Comparison of ENCODE assay signal across 23 cellular contexts in the genomic region with DNA sequence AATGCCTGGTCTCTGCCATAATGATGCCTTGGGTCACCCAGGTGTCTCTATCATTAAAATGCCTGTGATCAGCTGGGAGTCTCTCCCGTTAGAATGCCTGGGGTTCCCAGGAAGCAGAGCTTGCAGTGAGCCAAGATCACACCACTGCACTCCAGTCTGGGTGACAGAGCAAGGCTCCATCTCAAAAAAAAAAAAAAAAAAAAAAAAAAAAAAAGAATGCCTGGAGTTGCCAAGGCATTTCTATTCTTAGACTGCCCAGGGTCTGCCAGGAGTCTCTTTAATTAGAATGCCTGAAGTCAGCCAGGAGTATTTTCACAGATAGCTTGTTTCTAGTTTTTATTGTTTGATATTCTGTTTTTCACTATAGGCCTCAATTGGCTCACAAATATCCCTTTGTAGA.
"Had no signal": no experiment of that assay in that cellular context is flagged by ENCODE, and none has a peak within 500 bp of the region (broad histone marks: within the 10 kb centered on the region; RNA-seq: fewer than 3 reads in every experiment).

No MANE protein-coding gene starts in this region.

- H3K36me3 ChIP-seq: left lung, lower lobe of right lung, neutrophil, sigmoid colon, stomach, thyroid gland, vagina had no signal

- ATAC-seq: effector memory CD8-positive, alpha-beta T cell; left lung; lower lobe of right lung; natural killer cell treated with Interleukin-12 subunit alpha and Interleukin-12 subunit beta and Interleukin-15 and Interleukin-18, amount 100 ng/mL, for 72 hours; stimulated activated effector memory CD8-positive, alpha-beta T cell treated with anti-CD3 and anti-CD28 coated beads, Interleukin-12 subunit alpha, Interleukin-12 subunit beta, amount 100 ng/mL, for 72 hours had no signal

- H3K9ac ChIP-seq: parathyroid adenoma had no signal

- FAIRE-seq: frontal cortex, kidney had no signal

- H3K27ac ChIP-seq: coronary artery, hepatocyte, left lung, lower lobe of right lung, neutrophil, parathyroid adenoma, sigmoid colon, stomach, thyroid gland, vagina had no signal

- H3K9me3 ChIP-seq: neutrophil, thyroid gland had no signal

- H3K4me3 ChIP-seq: coronary artery, hepatocyte, left lung, lower lobe of right lung, sigmoid colon, stomach, thyroid gland, vagina had no signal

- H3K27me3 Mint-ChIP-seq: effector memory CD8-positive, alpha-beta T cell; naive B cell; natural killer cell treated with Interleukin-12 subunit alpha and Interleukin-12 subunit beta and Interleukin-15 and Interleukin-18, amount 100 ng/mL, for 72 hours; progenitor cell of endocrine pancreas had no signal

- DNase-seq: dermis blood vessel endothelial cell; effector memory CD8-positive, alpha-beta T cell; kidney; left lung; lower lobe of right lung; naive B cell; sigmoid colon; stimulated activated CD4-positive, alpha-beta T cell treated with anti-CD3 and anti-CD28 coated beads, Interleukin-2, amount 100 ng/mL, for 24 hours; stimulated activated CD4-positive, alpha-beta T cell treated with anti-CD3 and anti-CD28 coated beads, Interleukin-4, amount 100 ng/mL, for 24 hours; stimulated activated naive CD4-positive, alpha-beta T cell treated with Interleukin-2 at 50 U/mL for 16 hours; stomach; thyroid gland; trophoblast cell had no signal

- H3K27me3 ChIP-seq: hepatocyte, left lung, neutrophil, sigmoid colon, stomach, thyroid gland, vagina had no signal

- H3K36me3 Mint-ChIP-seq: stimulated activated effector memory CD8-positive, alpha-beta T cell treated with anti-CD3 and anti-CD28 coated beads, Interleukin-12 subunit alpha, Interleukin-12 subunit beta, amount 100 ng/mL, for 72 hours had no signal

- H3K4me1 Mint-ChIP-seq: naive B cell; neural crest cell; stimulated activated effector memory CD8-positive, alpha-beta T cell treated with anti-CD3 and anti-CD28 coated beads, Interleukin-12 subunit alpha, Interleukin-12 subunit beta, amount 100 ng/mL, for 72 hours had no signal

- H3K4me1 ChIP-seq: left lung, lower lobe of right lung, parathyroid adenoma, sigmoid colon, stomach, thyroid gland, vagina had no signal

- H3K27ac Mint-ChIP-seq: effector memory CD8-positive, alpha-beta T cell; naive B cell; natural killer cell treated with Interleukin-12 subunit alpha and Interleukin-12 subunit beta and Interleukin-15 and Interleukin-18, amount 100 ng/mL, for 72 hours; progenitor cell of endocrine pancreas; stimulated activated effector memory CD8-positive, alpha-beta T cell treated with anti-CD3 and anti-CD28 coated beads, Interleukin-12 subunit alpha, Interleukin-12 subunit beta, amount 100 ng/mL, for 72 hours had no signal

- H3K4me3 Mint-ChIP-seq: effector memory CD8-positive, alpha-beta T cell; naive B cell; natural killer cell treated with Interleukin-12 subunit alpha and Interleukin-12 subunit beta and Interleukin-15 and Interleukin-18, amount 100 ng/mL, for 72 hours; neural crest cell; stimulated activated effector memory CD8-positive, alpha-beta T cell treated with anti-CD3 and anti-CD28 coated beads, Interleukin-12 subunit alpha, Interleukin-12 subunit beta, amount 100 ng/mL, for 72 hours had no signal
